ENCODE assay signal across 1 cellular context in the genomic region with DNA sequence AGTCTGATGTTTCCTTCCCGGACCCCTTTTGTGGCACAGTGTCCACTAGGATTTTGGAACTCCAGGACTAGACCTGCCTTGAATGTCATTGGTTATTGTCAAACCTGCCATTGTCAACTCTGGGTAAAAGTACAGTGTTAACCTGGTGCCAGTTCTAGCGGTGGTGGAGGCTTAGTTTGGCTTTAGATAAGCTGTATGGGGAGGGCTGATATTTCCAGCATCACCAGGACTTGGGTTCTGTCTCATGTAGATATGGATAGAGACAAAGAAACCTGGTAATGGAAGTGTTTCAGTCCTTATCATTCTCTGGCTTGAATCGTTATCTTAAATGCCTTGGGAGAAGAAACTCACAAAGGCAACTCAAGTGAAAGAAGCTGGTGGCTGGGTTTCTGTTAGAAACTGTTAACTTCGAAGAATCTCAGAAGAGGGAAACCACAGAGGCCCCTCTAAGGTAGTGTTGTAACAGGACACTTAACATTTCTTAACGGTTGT.
TF ChIP-seq lines count a peak whose summit lies in the region.

No MANE protein-coding gene starts in this region.

TF ChIP-seq in K562, 482 proteins besides CTCF, POLR2A, EP300 and RAD21 (continued from another document and continues in another):
- TF ChIP-seq, protein P1, sequence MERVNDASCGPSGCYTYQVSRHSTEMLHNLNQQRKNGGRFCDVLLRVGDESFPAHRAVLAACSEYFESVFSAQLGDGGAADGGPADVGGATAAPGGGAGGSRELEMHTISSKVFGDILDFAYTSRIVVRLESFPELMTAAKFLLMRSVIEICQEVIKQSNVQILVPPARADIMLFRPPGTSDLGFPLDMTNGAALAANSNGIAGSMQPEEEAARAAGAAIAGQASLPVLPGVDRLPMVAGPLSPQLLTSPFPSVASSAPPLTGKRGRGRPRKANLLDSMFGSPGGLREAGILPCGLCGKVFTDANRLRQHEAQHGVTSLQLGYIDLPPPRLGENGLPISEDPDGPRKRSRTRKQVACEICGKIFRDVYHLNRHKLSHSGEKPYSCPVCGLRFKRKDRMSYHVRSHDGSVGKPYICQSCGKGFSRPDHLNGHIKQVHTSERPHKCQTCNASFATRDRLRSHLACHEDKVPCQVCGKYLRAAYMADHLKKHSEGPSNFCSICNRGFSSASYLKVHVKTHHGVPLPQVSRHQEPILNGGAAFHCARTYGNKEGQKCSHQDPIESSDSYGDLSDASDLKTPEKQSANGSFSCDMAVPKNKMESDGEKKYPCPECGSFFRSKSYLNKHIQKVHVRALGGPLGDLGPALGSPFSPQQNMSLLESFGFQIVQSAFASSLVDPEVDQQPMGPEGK (CRISPR knock-in tag; IDR thresholded peaks at IDR 0.05; ENCODE audit: borderline replicate concordance), result no peak
- TF ChIP-seq SPI1 (IDR thresholded peaks at IDR 0.05; ENCODE audit: borderline replicate concordance, low read depth, low read length), result peak; percentile 38; the same call in 1 of the 2 replicates
- 0 out of 2 replicates have a peak, but pooled peaks have one; percentile 48 for TF ChIP-seq ZNF212 (CRISPR knock-in tag; IDR thresholded peaks at IDR 0.05)
- TF ChIP-seq, protein P2, sequence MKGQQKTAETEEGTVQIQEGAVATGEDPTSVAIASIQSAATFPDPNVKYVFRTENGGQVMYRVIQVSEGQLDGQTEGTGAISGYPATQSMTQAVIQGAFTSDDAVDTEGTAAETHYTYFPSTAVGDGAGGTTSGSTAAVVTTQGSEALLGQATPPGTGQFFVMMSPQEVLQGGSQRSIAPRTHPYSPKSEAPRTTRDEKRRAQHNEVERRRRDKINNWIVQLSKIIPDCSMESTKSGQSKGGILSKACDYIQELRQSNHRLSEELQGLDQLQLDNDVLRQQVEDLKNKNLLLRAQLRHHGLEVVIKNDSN (CRISPR knock-in tag; IDR thresholded peaks at IDR 0.05), result no peak
- TF ChIP-seq U2AF2 (optimal IDR thresholded peaks at IDR 0.05; ENCODE audit: low read depth, low read length), result no peak
- no peak for TF ChIP-seq SIRT6 (IDR thresholded peaks at IDR 0.05; ENCODE audit: low read depth, low read length)
- TF ChIP-seq ZBTB7A (IDR thresholded peaks at IDR 0.05; ENCODE audit: borderline replicate concordance, control insufficient read depth, low read depth, low read length), result no peak
- no peak for TF ChIP-seq NUFIP1 (IDR thresholded peaks at IDR 0.05; ENCODE audit: partially characterized antibody)
- peak; percentile 96 for TF ChIP-seq PHB2 (IDR thresholded peaks at IDR 0.05; ENCODE audit: low read depth)
- no peak for TF ChIP-seq ZSCAN32 (CRISPR knock-in tag; IDR thresholded peaks at IDR 0.05)
- TF ChIP-seq ZNF232 (CRISPR knock-in tag; IDR thresholded peaks at IDR 0.05), result no peak
- TF ChIP-seq KDM5B (IDR thresholded peaks at IDR 0.05; ENCODE audit: insufficient replicate concordance, low read depth, low read length), result no peak
- TF ChIP-seq, protein P3, sequence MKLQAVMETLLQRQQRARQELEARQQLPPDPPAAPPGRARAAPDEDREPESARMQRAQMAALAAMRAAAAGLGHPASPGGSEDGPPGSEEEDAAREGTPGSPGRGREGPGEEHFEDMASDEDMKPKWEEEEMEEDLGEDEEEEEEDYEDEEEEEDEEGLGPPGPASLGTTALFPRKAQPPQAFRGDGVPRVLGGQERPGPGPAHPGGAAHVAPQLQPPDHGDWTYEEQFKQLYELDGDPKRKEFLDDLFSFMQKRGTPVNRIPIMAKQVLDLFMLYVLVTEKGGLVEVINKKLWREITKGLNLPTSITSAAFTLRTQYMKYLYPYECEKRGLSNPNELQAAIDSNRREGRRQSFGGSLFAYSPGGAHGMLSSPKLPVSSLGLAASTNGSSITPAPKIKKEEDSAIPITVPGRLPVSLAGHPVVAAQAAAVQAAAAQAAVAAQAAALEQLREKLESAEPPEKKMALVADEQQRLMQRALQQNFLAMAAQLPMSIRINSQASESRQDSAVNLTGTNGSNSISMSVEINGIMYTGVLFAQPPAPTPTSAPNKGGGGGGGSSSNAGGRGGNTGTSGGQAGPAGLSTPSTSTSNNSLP (IDR thresholded peaks at IDR 0.05; ENCODE audit: borderline replicate concordance, low read depth, low read length), result 0 out of 2 replicates have a peak, but pooled peaks have one; percentile 8
- TF ChIP-seq ZNF282 (CRISPR knock-in tag; IDR thresholded peaks at IDR 0.05), result no peak
- no peak for TF ChIP-seq SIN3B (IDR thresholded peaks at IDR 0.05; ENCODE audit: low read depth)
- TF ChIP-seq ZNF354B (CRISPR knock-in tag; IDR thresholded peaks at IDR 0.05), result peak; percentile 36; the same call in 1 of the 2 replicates
- no peak for TF ChIP-seq ZNF77 (CRISPR knock-in tag; IDR thresholded peaks at IDR 0.05)
- no peak for TF ChIP-seq TAF7 (tag; IDR thresholded peaks at IDR 0.05)
- TF ChIP-seq NONO (IDR thresholded peaks at IDR 0.05; ENCODE audit: low read depth in 2 of 2, low read length in 1 of 2), result peak in 1 of 2 experiments; percentile 83; a peak in 1 of 4 replicates
- no peak for TF ChIP-seq STAT5B (CRISPR knock-in tag; IDR thresholded peaks at IDR 0.05)
- no peak for TF ChIP-seq STAG1 (CRISPR knock-in tag; IDR thresholded peaks at IDR 0.05; ENCODE audit: borderline replicate concordance)
- peak; percentile 89 for TF ChIP-seq GATAD2A (IDR thresholded peaks at IDR 0.05)
- TF ChIP-seq ZKSCAN3 (CRISPR knock-in tag; IDR thresholded peaks at IDR 0.05), result no peak
- 0 out of 2 replicates have a peak, but pooled peaks have one; percentile 40 for TF ChIP-seq TCFL5 (CRISPR knock-in tag; conservative IDR thresholded peaks at IDR 0.05)
- TF ChIP-seq, protein P4, sequence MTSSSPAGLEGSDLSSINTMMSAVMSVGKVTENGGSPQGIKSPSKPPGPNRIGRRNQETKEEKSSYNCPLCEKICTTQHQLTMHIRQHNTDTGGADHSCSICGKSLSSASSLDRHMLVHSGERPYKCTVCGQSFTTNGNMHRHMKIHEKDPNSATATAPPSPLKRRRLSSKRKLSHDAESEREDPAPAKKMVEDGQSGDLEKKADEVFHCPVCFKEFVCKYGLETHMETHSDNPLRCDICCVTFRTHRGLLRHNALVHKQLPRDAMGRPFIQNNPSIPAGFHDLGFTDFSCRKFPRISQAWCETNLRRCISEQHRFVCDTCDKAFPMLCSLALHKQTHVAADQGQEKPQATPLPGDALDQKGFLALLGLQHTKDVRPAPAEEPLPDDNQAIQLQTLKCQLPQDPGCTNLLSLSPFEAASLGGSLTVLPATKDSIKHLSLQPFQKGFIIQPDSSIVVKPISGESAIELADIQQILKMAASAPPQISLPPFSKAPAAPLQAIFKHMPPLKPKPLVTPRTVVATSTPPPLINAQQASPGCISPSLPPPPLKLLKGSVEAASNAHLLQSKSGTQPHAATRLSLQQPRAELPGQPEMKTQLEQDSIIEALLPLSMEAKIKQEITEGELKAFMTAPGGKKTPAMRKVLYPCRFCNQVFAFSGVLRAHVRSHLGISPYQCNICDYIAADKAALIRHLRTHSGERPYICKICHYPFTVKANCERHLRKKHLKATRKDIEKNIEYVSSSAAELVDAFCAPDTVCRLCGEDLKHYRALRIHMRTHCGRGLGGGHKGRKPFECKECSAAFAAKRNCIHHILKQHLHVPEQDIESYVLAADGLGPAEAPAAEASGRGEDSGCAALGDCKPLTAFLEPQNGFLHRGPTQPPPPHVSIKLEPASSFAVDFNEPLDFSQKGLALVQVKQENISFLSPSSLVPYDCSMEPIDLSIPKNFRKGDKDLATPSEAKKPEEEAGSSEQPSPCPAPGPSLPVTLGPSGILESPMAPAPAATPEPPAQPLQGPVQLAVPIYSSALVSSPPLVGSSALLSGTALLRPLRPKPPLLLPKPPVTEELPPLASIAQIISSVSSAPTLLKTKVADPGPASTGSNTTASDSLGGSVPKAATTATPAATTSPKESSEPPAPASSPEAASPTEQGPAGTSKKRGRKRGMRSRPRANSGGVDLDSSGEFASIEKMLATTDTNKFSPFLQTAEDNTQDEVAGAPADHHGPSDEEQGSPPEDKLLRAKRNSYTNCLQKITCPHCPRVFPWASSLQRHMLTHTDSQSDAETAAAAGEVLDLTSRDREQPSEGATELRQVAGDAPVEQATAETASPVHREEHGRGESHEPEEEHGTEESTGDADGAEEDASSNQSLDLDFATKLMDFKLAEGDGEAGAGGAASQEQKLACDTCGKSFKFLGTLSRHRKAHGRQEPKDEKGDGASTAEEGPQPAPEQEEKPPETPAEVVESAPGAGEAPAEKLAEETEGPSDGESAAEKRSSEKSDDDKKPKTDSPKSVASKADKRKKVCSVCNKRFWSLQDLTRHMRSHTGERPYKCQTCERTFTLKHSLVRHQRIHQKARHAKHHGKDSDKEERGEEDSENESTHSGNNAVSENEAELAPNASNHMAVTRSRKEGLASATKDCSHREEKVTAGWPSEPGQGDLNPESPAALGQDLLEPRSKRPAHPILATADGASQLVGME (CRISPR knock-in tag; IDR thresholded peaks at IDR 0.05), result 0 out of 2 replicates have a peak, but pooled peaks have one; percentile 51
- no peak for TF ChIP-seq BRD4 (IDR thresholded peaks at IDR 0.05)
- no peak for TF ChIP-seq SP1 (CRISPR knock-in tag; IDR thresholded peaks at IDR 0.05)
- no peak for TF ChIP-seq MEF2A (IDR thresholded peaks at IDR 0.05; ENCODE audit: control insufficient read depth, low read depth, low read length)
- TF ChIP-seq SAP30 (IDR thresholded peaks at IDR 0.05; ENCODE audit: borderline replicate concordance, insufficient read depth, low read depth, low read length, poor library complexity, severe bottlenecking), result no peak
- TF ChIP-seq POLR2G (IDR thresholded peaks at IDR 0.05; ENCODE audit: low read depth, low read length), result no peak
- TF ChIP-seq, protein P5, sequence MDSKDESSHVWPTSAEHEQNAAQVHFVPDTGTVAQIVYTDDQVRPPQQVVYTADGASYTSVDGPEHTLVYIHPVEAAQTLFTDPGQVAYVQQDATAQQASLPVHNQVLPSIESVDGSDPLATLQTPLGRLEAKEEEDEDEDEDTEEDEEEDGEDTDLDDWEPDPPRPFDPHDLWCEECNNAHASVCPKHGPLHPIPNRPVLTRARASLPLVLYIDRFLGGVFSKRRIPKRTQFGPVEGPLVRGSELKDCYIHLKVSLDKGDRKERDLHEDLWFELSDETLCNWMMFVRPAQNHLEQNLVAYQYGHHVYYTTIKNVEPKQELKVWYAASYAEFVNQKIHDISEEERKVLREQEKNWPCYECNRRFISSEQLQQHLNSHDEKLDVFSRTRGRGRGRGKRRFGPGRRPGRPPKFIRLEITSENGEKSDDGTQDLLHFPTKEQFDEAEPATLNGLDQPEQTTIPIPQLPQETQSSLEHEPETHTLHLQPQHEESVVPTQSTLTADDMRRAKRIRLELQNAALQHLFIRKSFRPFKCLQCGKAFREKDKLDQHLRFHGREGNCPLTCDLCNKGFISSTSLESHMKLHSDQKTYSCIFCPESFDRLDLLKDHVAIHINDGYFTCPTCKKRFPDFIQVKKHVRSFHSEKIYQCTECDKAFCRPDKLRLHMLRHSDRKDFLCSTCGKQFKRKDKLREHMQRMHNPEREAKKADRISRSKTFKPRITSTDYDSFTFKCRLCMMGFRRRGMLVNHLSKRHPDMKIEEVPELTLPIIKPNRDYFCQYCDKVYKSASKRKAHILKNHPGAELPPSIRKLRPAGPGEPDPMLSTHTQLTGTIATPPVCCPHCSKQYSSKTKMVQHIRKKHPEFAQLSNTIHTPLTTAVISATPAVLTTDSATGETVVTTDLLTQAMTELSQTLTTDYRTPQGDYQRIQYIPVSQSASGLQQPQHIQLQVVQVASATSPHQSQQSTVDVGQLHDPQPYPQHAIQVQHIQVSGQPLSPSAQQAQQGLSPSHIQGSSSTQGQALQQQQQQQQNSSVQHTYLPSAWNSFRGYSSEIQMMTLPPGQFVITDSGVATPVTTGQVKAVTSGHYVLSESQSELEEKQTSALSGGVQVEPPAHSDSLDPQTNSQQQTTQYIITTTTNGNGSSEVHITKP (IDR thresholded peaks at IDR 0.05; ENCODE audit: partially characterized antibody), result no peak
- TF ChIP-seq, protein P6, sequence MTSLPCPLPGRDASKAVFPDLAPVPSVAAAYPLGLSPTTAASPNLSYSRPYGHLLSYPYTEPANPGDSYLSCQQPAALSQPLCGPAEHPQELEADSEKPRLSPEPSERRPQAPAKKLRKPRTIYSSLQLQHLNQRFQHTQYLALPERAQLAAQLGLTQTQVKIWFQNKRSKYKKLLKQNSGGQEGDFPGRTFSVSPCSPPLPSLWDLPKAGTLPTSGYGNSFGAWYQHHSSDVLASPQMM (CRISPR knock-in tag; IDR thresholded peaks at IDR 0.05), result no peak
- no peak for TF ChIP-seq MTF1 (CRISPR knock-in tag; IDR thresholded peaks at IDR 0.05; ENCODE audit: borderline replicate concordance)
- TF ChIP-seq, protein P7, sequence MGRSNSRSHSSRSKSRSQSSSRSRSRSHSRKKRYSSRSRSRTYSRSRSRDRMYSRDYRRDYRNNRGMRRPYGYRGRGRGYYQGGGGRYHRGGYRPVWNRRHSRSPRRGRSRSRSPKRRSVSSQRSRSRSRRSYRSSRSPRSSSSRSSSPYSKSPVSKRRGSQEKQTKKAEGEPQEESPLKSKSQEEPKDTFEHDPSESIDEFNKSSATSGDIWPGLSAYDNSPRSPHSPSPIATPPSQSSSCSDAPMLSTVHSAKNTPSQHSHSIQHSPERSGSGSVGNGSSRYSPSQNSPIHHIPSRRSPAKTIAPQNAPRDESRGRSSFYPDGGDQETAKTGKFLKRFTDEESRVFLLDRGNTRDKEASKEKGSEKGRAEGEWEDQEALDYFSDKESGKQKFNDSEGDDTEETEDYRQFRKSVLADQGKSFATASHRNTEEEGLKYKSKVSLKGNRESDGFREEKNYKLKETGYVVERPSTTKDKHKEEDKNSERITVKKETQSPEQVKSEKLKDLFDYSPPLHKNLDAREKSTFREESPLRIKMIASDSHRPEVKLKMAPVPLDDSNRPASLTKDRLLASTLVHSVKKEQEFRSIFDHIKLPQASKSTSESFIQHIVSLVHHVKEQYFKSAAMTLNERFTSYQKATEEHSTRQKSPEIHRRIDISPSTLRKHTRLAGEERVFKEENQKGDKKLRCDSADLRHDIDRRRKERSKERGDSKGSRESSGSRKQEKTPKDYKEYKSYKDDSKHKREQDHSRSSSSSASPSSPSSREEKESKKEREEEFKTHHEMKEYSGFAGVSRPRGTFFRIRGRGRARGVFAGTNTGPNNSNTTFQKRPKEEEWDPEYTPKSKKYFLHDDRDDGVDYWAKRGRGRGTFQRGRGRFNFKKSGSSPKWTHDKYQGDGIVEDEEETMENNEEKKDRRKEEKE (IDR thresholded peaks at IDR 0.05; ENCODE audit: borderline replicate concordance in 1 of 2, control insufficient read depth in 1 of 2, low read depth in 2 of 2, low read length in 1 of 2), result no peak
- peak; percentile 81 for TF ChIP-seq MTA1 (IDR thresholded peaks at IDR 0.05; ENCODE audit: borderline replicate concordance)
